ENCODE assay signal across 9 cellular contexts in genomic region chr7:140214075-140214684, GRCh38. TPM values are rescaled to one million over a fixed set of nuclear protein-coding genes. Genes with fewer than 3 reads are reported as not detected.
DNase-seq lines count a peak whose midpoint lies in the region; ATAC-seq and TF ChIP-seq lines count a peak whose summit lies in the region.
"Had no signal": no experiment of that assay in that cellular context is flagged by ENCODE, and none has a peak within 500 bp of the region (broad histone marks: within the 10 kb centered on the region; RNA-seq: fewer than 3 reads in every experiment).

No MANE protein-coding gene starts in this region.

- ATAC-seq in SK-N-SH treated with all-trans-retinoic acid at 6 μM for 48 hours (no peak; the same call in 2 of the 3 replicates), heart left ventricle (peak in 3 of 4 donors; percentile 15 to 69 (median 51)), HG03108 (IDR thresholded peaks at IDR 0.05; ENCODE audit: unreplicated experiment) (no peak), GM18517 (IDR thresholded peaks at IDR 0.05; ENCODE audit: unreplicated experiment) (no peak)
- ATAC-seq: Panc1 had no signal

- POLR2A ChIA-PET in RWPE1 (lab: Yijun Ruan, JAX; ENCODE audit: low non-redundant PET) = no interaction called here

- DNase-seq in AG09319 (ENCODE audit: extremely low read depth, low read depth) = peak; percentile 4
- peak; percentile 45 for DNase-seq in HFF-Myc (ENCODE audit: extremely low read depth, low read depth)
- DNase-seq in heart left ventricle = peak in 2 of 5 donors; percentile 28 to 60
- DNase-seq in RWPE1 (ENCODE audit: low spot score) = no peak
- DNase-seq in esophagus muscularis mucosa (ENCODE audit: extremely low spot score) = no peak

- TF ChIP-seq EP300 in esophagus muscularis mucosa (IDR thresholded peaks at IDR 0.05) = no peak

- no peaks in the 10 kb centered on the region for H3K36me3 ChIP-seq in heart left ventricle
- H3K36me3 ChIP-seq in esophagus muscularis mucosa = no peaks in the 10 kb centered on the region

- CTCF ChIA-PET in RWPE1 (lab: Yijun Ruan, JAX) = interaction anchor here (0.9 kb wide), 1 partner anchor 20 kb away, joined by 4 read pairs; no protein-coding TSS in a partner anchor

- WGBS in heart left ventricle, 4 donors = 65 to 84% (median 72%) methylated on average over 3 of the region's 3 CpGs
- 71% methylated on average over 2 of the region's 3 CpGs for WGBS in esophagus muscularis mucosa

- TF ChIP-seq CTCF in AG09319 (IDR thresholded peaks at IDR 0.05; ENCODE audit: low read depth, low read length) (no peak), HFF-Myc (IDR thresholded peaks at IDR 0.05; ENCODE audit: low read depth, low read length, missing control alignments) (no peak), heart left ventricle (IDR thresholded peaks at IDR 0.05) (no peak), RWPE1 (conservative IDR thresholded peaks at IDR 0.05; ENCODE audit: low read depth) (no peak), esophagus muscularis mucosa (IDR thresholded peaks at IDR 0.05) (no peak)

- no peaks in the 10 kb centered on the region for H3K27me3 ChIP-seq in heart left ventricle
- H3K27me3 ChIP-seq in esophagus muscularis mucosa = no peaks in the 10 kb centered on the region

- H3K4me1 ChIP-seq in heart left ventricle (peaks cover 0 to 34% (median 0%) of the 10 kb centered on the region in 12 donors), esophagus muscularis mucosa (no peaks in the 10 kb centered on the region)

- peaks cover 0 to 9% (median 0%) of the 10 kb centered on the region in 12 donors for H3K9me3 ChIP-seq in heart left ventricle
- H3K9me3 ChIP-seq in esophagus muscularis mucosa = peaks cover 0 to 8% (median 0%) of the 10 kb centered on the region in 4 donors

- H3K27ac ChIP-seq in heart left ventricle (peak overlapping the region in 1 of 12 donors; percentile 10), RWPE1 (no peak overlapping the region), esophagus muscularis mucosa (replicated peaks in 1 of 4) (no peak overlapping the region)

- H3K4me3 ChIP-seq in HFF-Myc (replicated peaks; ENCODE audit: low read depth, low read length) = no peak overlapping the region
- H3K4me3 ChIP-seq in heart left ventricle = no peak overlapping the region
- no peak overlapping the region for H3K4me3 ChIP-seq in esophagus muscularis mucosa

- TF ChIP-seq POLR2A in heart left ventricle (IDR thresholded peaks at IDR 0.05) = no peak
- no peak for TF ChIP-seq POLR2A in esophagus muscularis mucosa (IDR thresholded peaks at IDR 0.05; ENCODE audit: low read depth)

- intact Hi-C loops in heart left ventricle (cut with DNase I) (no loop called here), esophagus muscularis mucosa (cut with DNase I) (no loop called here)

TF ChIP-seq in SK-N-SH treated with all-trans-retinoic acid at 6 μM for 48 hours, 23 proteins besides CTCF, POLR2A, EP300 and RAD21:
- peak; percentile 48; the same call in 1 of the 2 replicates for TF ChIP-seq TSHZ2 (CRISPR knock-in tag; IDR thresholded peaks at IDR 0.05)
- peak; percentile 61 for TF ChIP-seq TCF4 (CRISPR knock-in tag; IDR thresholded peaks at IDR 0.05; ENCODE audit: borderline replicate concordance)
- TF ChIP-seq ZNF565 (CRISPR knock-in tag; conservative IDR thresholded peaks at IDR 0.05; ENCODE audit: low read depth) = no peak

RNA-seq across cellular contexts. Expression of gene KDM7A, which starts 37.4 kb away (rescaled TPM):
- 10 to 100 TPM in 5 of 9 donors, 1 to 10 TPM in 4; 8.1 to 18.7 (median 13.2) TPM for total RNA-seq in heart left ventricle
- polyA plus RNA-seq in heart left ventricle = 1 to 10 TPM; 3.0 to 5.9 TPM
- total RNA-seq in esophagus muscularis mucosa = 10 to 100 TPM; 13.5 to 23.7 (median 19.5) TPM

Comparison
In these comparisons a context has a peak if more than half of its experiments do, and no peak if none do; other contexts are left out.
1. DNase-seq: peak in AG09319 (single experiment) and HFF-Myc (single experiment); none in RWPE1 (single experiment) and esophagus muscularis mucosa (single experiment).
2. ATAC-seq: peak in heart left ventricle (3 of 4); none in SK-N-SH treated with all-trans-retinoic acid at 6 μM for 48 hours (single experiment), HG03108 (single experiment) and GM18517 (single experiment).